ENCODE assay signal across 9 cellular contexts in genomic region chr22:43481528-43482309, GRCh38.
A peak's percentile ranks its signal among the peaks of the same experiment; 100 is the strongest.
DNase-seq lines count a peak whose midpoint lies in the region; ATAC-seq and TF ChIP-seq lines count a peak whose summit lies in the region.
"Had no signal": no experiment of that assay in that cellular context is flagged by ENCODE, and none has a peak within 500 bp of the region (broad histone marks: within the 10 kb centered on the region; RNA-seq: fewer than 3 reads in every experiment).

No MANE protein-coding gene starts in this region.

- H3K4me3 ChIP-seq in HL-60 (replicated peaks; ENCODE audit: insufficient read depth, low read length), result 0 out of 2 replicates have a peak overlapping the region, but pooled peaks have one; percentile 12
- H3K4me3 ChIP-seq in mononuclear cell (ENCODE audit: low read length), result peak overlapping the region; percentile 34
- H3K4me3 ChIP-seq in gastrocnemius medialis, result no peak overlapping the region

- peak overlapping the region; percentile 53 for H3K27ac Mint-ChIP-seq in activated CD4-positive, alpha-beta memory T cell treated with anti-CD3 and anti-CD28 coated beads for 36 hours

- H3K9me3 ChIP-seq in ES-I3 (ENCODE audit: control insufficient read depth, insufficient read depth, low read length) (no peaks in the 10 kb centered on the region), mononuclear cell (ENCODE audit: low read depth, low read length) (no peaks in the 10 kb centered on the region), gastrocnemius medialis (no peaks in the 10 kb centered on the region)

- POLR2A ChIA-PET in activated CD4-positive, alpha-beta memory T cell treated with anti-CD3 and anti-CD28 coated beads for 36 hours (lab: Charles Lee), result no interaction called here

- TF ChIP-seq CTCF in HL-60 (IDR thresholded peaks at IDR 0.05; ENCODE audit: insufficient read depth, low read length) (peak; percentile 1), gastrocnemius medialis (IDR thresholded peaks at IDR 0.05 in 4 of 5, conservative IDR thresholded peaks at IDR 0.05 in 1 of 5) (no peak)

- ATAC-seq in GM21786 (IDR thresholded peaks at IDR 0.05; ENCODE audit: unreplicated experiment) (no peak), HG03025 (IDR thresholded peaks at IDR 0.05; ENCODE audit: low FRiP score, unreplicated experiment) (no peak), gastrocnemius medialis (no peak)

- peak overlapping the region; percentile 9; the same call in 1 of the 2 replicates for H3K9ac ChIP-seq in ES-I3 (ENCODE audit: low read depth, low read length)

- H3K27ac ChIP-seq in HL-60 (replicated peaks) (peak overlapping the region; percentile 38; the same call in 1 of the 2 replicates), gastrocnemius medialis (no peak overlapping the region)

- CTCF ChIA-PET in activated CD4-positive, alpha-beta memory T cell treated with anti-CD3 and anti-CD28 coated beads for 36 hours (lab: Charles Lee), result no interaction called here

- no peak for TF ChIP-seq POLR2A in gastrocnemius medialis (IDR thresholded peaks at IDR 0.05)

- intact Hi-C loops in activated CD4-positive, alpha-beta memory T cell treated with anti-CD3 and anti-CD28 coated beads for 36 hours (cut with micrococcal nuclease), result no loop called here
- intact Hi-C loops in gastrocnemius medialis (cut with DNase I; ENCODE audit: low total_unique reads), result no loop called here

- 0 out of 2 replicates have a peak, but pooled peaks cover 3% of the 10 kb centered on the region for H3K4me1 ChIP-seq in ES-I3 (ENCODE audit: insufficient read depth, low read length)
- H3K4me1 ChIP-seq in mononuclear cell (ENCODE audit: insufficient read depth, low read length), result peaks cover 29% of the 10 kb centered on the region
- H3K4me1 ChIP-seq in gastrocnemius medialis, result no peaks in the 10 kb centered on the region

- no peaks in the 10 kb centered on the region for H3K27me3 Mint-ChIP-seq in activated CD4-positive, alpha-beta memory T cell treated with anti-CD3 and anti-CD28 coated beads for 36 hours

- H3K9me3 Mint-ChIP-seq in activated CD4-positive, alpha-beta memory T cell treated with anti-CD3 and anti-CD28 coated beads for 36 hours, result no peaks in the 10 kb centered on the region

- in situ Hi-C loops in gastrocnemius medialis (cut with MboI; ENCODE audit: low sequenced_read_pairs in 4 of 4), result no loop called here

- H3K4me3 Mint-ChIP-seq in activated CD4-positive, alpha-beta memory T cell treated with anti-CD3 and anti-CD28 coated beads for 36 hours, result peak overlapping the region; percentile 39

- H3K27me3 ChIP-seq in HL-60 (ENCODE audit: insufficient read depth, poor library complexity, severe bottlenecking) (no peaks in the 10 kb centered on the region), mononuclear cell (ENCODE audit: insufficient read depth, low read length) (no peaks in the 10 kb centered on the region), gastrocnemius medialis (peaks cover 0 to 6% (median 5%) of the 10 kb centered on the region in 3 donors)

- H3K36me3 ChIP-seq in ES-I3 (ENCODE audit: insufficient read depth, low read length) (no peaks in the 10 kb centered on the region), gastrocnemius medialis (no peaks in the 10 kb centered on the region)

- H3K4me1 Mint-ChIP-seq in activated CD4-positive, alpha-beta memory T cell treated with anti-CD3 and anti-CD28 coated beads for 36 hours (ENCODE audit: low read depth), result peaks cover 3% of the 10 kb centered on the region

- DNase-seq in HL-60 (ENCODE audit: low read depth in 1 of 2, low spot score in 1 of 2) (peak; percentile 16 to 62), gastrocnemius medialis (no peak), SKM-1 (lab: John Stamatoyannopoulos, UW; ENCODE audit: unreplicated experiment) (no peak)
- DNase-seq in activated CD4-positive, alpha-beta memory T cell treated with anti-CD3 and anti-CD28 coated beads for 36 hours, result peak; percentile 32
- DNase-seq: GOT3 had no signal

- no peaks in the 10 kb centered on the region for H3K36me3 Mint-ChIP-seq in activated CD4-positive, alpha-beta memory T cell treated with anti-CD3 and anti-CD28 coated beads for 36 hours

Comparison
In these comparisons a context has a peak if more than half of its experiments do, and no peak if none do; other contexts are left out.
1. DNase-seq: peak in HL-60 (2 of 2) and activated CD4-positive, alpha-beta memory T cell treated with anti-CD3 and anti-CD28 coated beads for 36 hours (single experiment); none in gastrocnemius medialis (0 of 2) and SKM-1 (single experiment).
2. H3K4me3 ChIP-seq: peak in HL-60 (single experiment) and mononuclear cell (single experiment); none in gastrocnemius medialis (0 of 4).